Comparison of ENCODE assay signal across 8 cellular contexts in the genomic region with DNA sequence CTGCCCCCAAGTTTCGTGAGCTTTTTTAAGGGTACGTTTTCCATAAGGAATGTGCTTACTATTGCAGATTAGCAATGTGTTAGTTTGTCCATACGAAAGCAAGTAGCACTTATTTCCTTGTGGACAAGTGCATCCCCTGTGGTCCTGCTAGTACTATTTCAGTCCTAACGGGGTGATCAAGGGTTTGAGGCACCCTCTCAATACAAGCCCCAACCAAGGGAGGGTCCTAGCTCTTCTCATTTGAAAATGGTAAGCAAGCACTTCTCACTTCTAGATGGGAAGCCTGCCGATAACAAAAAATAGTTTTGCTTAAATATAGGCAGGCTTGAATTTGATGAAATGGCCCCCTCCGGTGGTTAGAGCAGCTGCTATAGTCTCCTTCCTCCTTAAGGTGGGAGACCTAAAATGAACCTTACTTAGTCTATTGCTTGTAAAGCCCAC.
DNase-seq lines count a peak whose midpoint lies in the region; ATAC-seq and TF ChIP-seq lines count a peak whose summit lies in the region.

No MANE protein-coding gene starts in this region.

- no peaks in the 10 kb centered on the region for H3K4me1 ChIP-seq in breast epithelium

- H3K27me3 Mint-ChIP-seq in stimulated activated naive CD8-positive, alpha-beta T cell treated with anti-CD3 and anti-CD28 coated beads, Interleukin-15, amount 100 ng/mL, for 72 hours = no peaks in the 10 kb centered on the region

- H3K27ac ChIP-seq in SK-N-MC = peak overlapping the region; percentile 63
- H3K27ac ChIP-seq in breast epithelium = no peak overlapping the region

- H3K4me3 Mint-ChIP-seq in stimulated activated naive CD8-positive, alpha-beta T cell treated with anti-CD3 and anti-CD28 coated beads, Interleukin-15, amount 100 ng/mL, for 72 hours = no peak overlapping the region

- H3K27ac Mint-ChIP-seq in stimulated activated naive CD8-positive, alpha-beta T cell treated with anti-CD3 and anti-CD28 coated beads, Interleukin-15, amount 100 ng/mL, for 72 hours = no peak overlapping the region

- TF ChIP-seq CTCF in breast epithelium (IDR thresholded peaks at IDR 0.05) = peak in 2 of 3 donors; percentile 13 to 25

- no peak for TF ChIP-seq POLR2A in breast epithelium (IDR thresholded peaks at IDR 0.05)

- no peaks in the 10 kb centered on the region for H3K9me3 ChIP-seq in SK-N-MC (ENCODE audit: low read depth, low read length)
- H3K9me3 ChIP-seq in breast epithelium = no peaks in the 10 kb centered on the region

- DNase-seq in SKM-1 treated with dmso at 0.1 percent for 144 hours (lab: John Stamatoyannopoulos, UW; ENCODE audit: unreplicated experiment) (peak; percentile 29), SKM-1 (lab: John Stamatoyannopoulos, UW; ENCODE audit: unreplicated experiment) (no peak), HPDE6-E6E7 (ENCODE audit: extremely low spot score) (peak; percentile 25), SK-N-MC (ENCODE audit: low read depth, low spot score) (no peak), breast epithelium (ENCODE audit: low spot score in 2 of 2) (no peak), left lobe of liver (ENCODE audit: low spot score) (no peak)
- peak; percentile 32 to 42 for DNase-seq in stimulated activated naive CD8-positive, alpha-beta T cell treated with anti-CD3 and anti-CD28 coated beads, Interleukin-15, amount 100 ng/mL, for 72 hours

- peaks cover 5 to 6% of the 10 kb centered on the region in 2 donors for H3K9me3 Mint-ChIP-seq in stimulated activated naive CD8-positive, alpha-beta T cell treated with anti-CD3 and anti-CD28 coated beads, Interleukin-15, amount 100 ng/mL, for 72 hours

- H3K27me3 ChIP-seq in breast epithelium = no peaks in the 10 kb centered on the region

- H3K4me3 ChIP-seq in SK-N-MC (peak overlapping the region; percentile 54), breast epithelium (no peak overlapping the region)

- peaks cover 19% of the 10 kb centered on the region for H3K4me1 Mint-ChIP-seq in stimulated activated naive CD8-positive, alpha-beta T cell treated with anti-CD3 and anti-CD28 coated beads, Interleukin-15, amount 100 ng/mL, for 72 hours

- intact Hi-C loops in breast epithelium (cut with DNase I; ENCODE audit: low total_unique reads) = no loop called here

- peak overlapping the region; percentile 44 for H3K9ac ChIP-seq in SK-N-MC (ENCODE audit: insufficient read length)

- H3K36me3 ChIP-seq in SK-N-MC (ENCODE audit: insufficient read depth, low read length) (no peaks in the 10 kb centered on the region), breast epithelium (no peaks in the 10 kb centered on the region)

- peak; percentile 70 for ATAC-seq in left lobe of liver
- peak; percentile 85 for ATAC-seq in stimulated activated naive CD8-positive, alpha-beta T cell treated with anti-CD3 and anti-CD28 coated beads, Interleukin-15, amount 100 ng/mL, for 72 hours
- ATAC-seq in GM18519 (IDR thresholded peaks at IDR 0.05; ENCODE audit: low FRiP score, unreplicated experiment) = no peak

Comparison
In these comparisons a context has a peak if more than half of its experiments do, and no peak if none do; other contexts are left out.
1. DNase-seq: peak in SKM-1 treated with dmso at 0.1 percent for 144 hours (single experiment), HPDE6-E6E7 (single experiment) and stimulated activated naive CD8-positive, alpha-beta T cell treated with anti-CD3 and anti-CD28 coated beads, Interleukin-15, amount 100 ng/mL, for 72 hours (2 of 2); none in SKM-1 (single experiment), SK-N-MC (single experiment), breast epithelium (0 of 2) and left lobe of liver (single experiment).